15 cellular contexts compared by ENCODE assay signal in genomic region chr15:99125061-99125990, GRCh38. TPM values are rescaled to one million over a fixed set of nuclear protein-coding genes. Genes with fewer than 3 reads are reported as not detected.
DNase-seq lines count a peak whose midpoint lies in the region; ATAC-seq and TF ChIP-seq lines count a peak whose summit lies in the region.
"Had no signal": no experiment of that assay in that cellular context is flagged by ENCODE, and none has a peak within 500 bp of the region (broad histone marks: within the 10 kb centered on the region; RNA-seq: fewer than 3 reads in every experiment).

No MANE protein-coding gene starts in this region.

- ATAC-seq in Right ventricle myocardium superior (ENCODE audit: poor library complexity) (peak; percentile 6), psoas muscle (peak; percentile 72 to 80 (median 78))
- ATAC-seq: stimulated activated naive B cell treated with anti-CD40 and anti-IgM and Interleukin-4, amounts not matched to agents 10 μg/mL and 1 μg/mL and 100 μg/mL, for 72 hours had no signal

- peak overlapping the region; percentile 94 for H3K27ac ChIP-seq in left ventricle myocardium inferior (replicated peaks)
- H3K27ac ChIP-seq in psoas muscle, result peak overlapping the region; percentile 96
- H3K27ac ChIP-seq in vagina, result peak overlapping the region; percentile 77

- no peak for TF ChIP-seq CTCF in left ventricle myocardium inferior (IDR thresholded peaks at IDR 0.05; ENCODE audit: borderline replicate concordance)
- TF ChIP-seq CTCF in psoas muscle (IDR thresholded peaks at IDR 0.05), result no peak
- no peak for TF ChIP-seq CTCF in vagina (IDR thresholded peaks at IDR 0.05)

- 35 to 46% (median 35%) methylated on average over 31 of the region's 31 CpGs for WGBS in psoas muscle, 3 donors

- H3K27me3 ChIP-seq in left ventricle myocardium inferior (ENCODE audit: low read depth), result no peaks in the 10 kb centered on the region
- no peaks in the 10 kb centered on the region for H3K27me3 ChIP-seq in psoas muscle (ENCODE audit: insufficient read depth in 3 of 3, low read length in 2 of 3)
- H3K27me3 ChIP-seq in vagina, result no peaks in the 10 kb centered on the region

- peak overlapping the region; percentile 52 for H3K4me3 ChIP-seq in left ventricle myocardium inferior
- peak overlapping the region; percentile 54 for H3K4me3 ChIP-seq in psoas muscle
- H3K4me3 ChIP-seq in vagina, result no peak overlapping the region

- DNase-seq in Right ventricle myocardium superior (no peak), cardiac septum (ENCODE audit: low spot score) (no peak), left ventricle myocardium inferior (no peak), psoas muscle (peak; percentile 71 to 89), vagina (ENCODE audit: extremely low spot score in 2 of 2) (no peak), OCI-M1 (lab: John Stamatoyannopoulos, UW) (no peak), NCI-H1417 (lab: John Stamatoyannopoulos, UW) (no peak)
- DNase-seq in activated naive CD4-positive, alpha-beta T cell treated with anti-CD3 and anti-CD28 coated beads, Interleukin-2, amount 50 U/mL, for 16 hours, result no peak
- DNase-seq: activated CD4-positive, alpha-beta T cell treated with anti-CD3 and anti-CD28 coated beads for 1 hour; COR-L47; foreskin melanocyte; GDM1; stimulated activated CD4-positive, alpha-beta T cell treated with anti-CD3 and anti-CD28 coated beads, Interleukin-4, amount 100 ng/mL, for 4 hours; stimulated activated naive B cell treated with anti-CD40 and anti-IgM and Interleukin-4, amounts not matched to agents 10 μg/mL and 1 μg/mL and 100 μg/mL, for 72 hours had no signal

- H3K4me1 ChIP-seq in left ventricle myocardium inferior, result peaks cover 66% of the 10 kb centered on the region
- H3K4me1 ChIP-seq in psoas muscle, result peaks cover 87% of the 10 kb centered on the region
- peaks cover 47% of the 10 kb centered on the region for H3K4me1 ChIP-seq in vagina

- H3K36me3 ChIP-seq in left ventricle myocardium inferior (peaks cover 32% of the 10 kb centered on the region), psoas muscle (ENCODE audit: insufficient read depth in 1 of 2, low read depth in 1 of 2) (peaks cover 3 to 39% of the 10 kb centered on the region in 2 donors), vagina (peaks cover 0 to 15% of the 10 kb centered on the region in 2 donors)

- TF ChIP-seq POLR2A in vagina (IDR thresholded peaks at IDR 0.05), result no peak

- intact Hi-C loops in Right ventricle myocardium superior (cut with DNase I) (no loop called here), cardiac septum (cut with DNase I) (loop anchor here (10.0 kb wide), 2 partner anchors 61 to 989 kb away; no protein-coding TSS in a partner anchor), left ventricle myocardium inferior (cut with micrococcal nuclease) (no loop called here), psoas muscle (cut with DNase I) (no loop called here), vagina (cut with DNase I) (no loop called here)

- H3K9me3 ChIP-seq in left ventricle myocardium inferior (replicated peaks) (no peaks in the 10 kb centered on the region), psoas muscle (no peaks in the 10 kb centered on the region), vagina (no peaks in the 10 kb centered on the region)

RNA-seq across cellular contexts. Expression of gene SYNM, which starts 20.4 kb away (rescaled TPM):
- total RNA-seq in Right ventricle myocardium superior (295 TPM), cardiac septum (395 TPM), left ventricle myocardium inferior (378 TPM), psoas muscle (100 to 1,000 TPM; 288 to 380 (median 349) TPM), vagina (62.6 TPM)
- 100 to 1,000 TPM in 2 of 3 donors, 10 to 100 TPM in 1; 77.5 to 291 (median 121) TPM for polyA plus RNA-seq in psoas muscle
- polyA plus RNA-seq: IgD-negative memory B cell had no signal

Comparison
In these comparisons a context has a peak if more than half of its experiments do, and no peak if none do; other contexts are left out.
1. DNase-seq: peak in psoas muscle (2 of 2); none in Right ventricle myocardium superior (single experiment), cardiac septum (single experiment), left ventricle myocardium inferior (single experiment), vagina (0 of 2), OCI-M1 (single experiment), activated naive CD4-positive, alpha-beta T cell treated with anti-CD3 and anti-CD28 coated beads, Interleukin-2, amount 50 U/mL, for 16 hours (single experiment) and NCI-H1417 (0 of 3).
2. H3K4me3 ChIP-seq: peak in left ventricle myocardium inferior (single experiment) and psoas muscle (single experiment); none in vagina (0 of 2).
3. Peak in every context shown above with its lines, with median percentiles within 50 percentile points of each other: H3K27ac ChIP-seq.